In the genomic region with DNA sequence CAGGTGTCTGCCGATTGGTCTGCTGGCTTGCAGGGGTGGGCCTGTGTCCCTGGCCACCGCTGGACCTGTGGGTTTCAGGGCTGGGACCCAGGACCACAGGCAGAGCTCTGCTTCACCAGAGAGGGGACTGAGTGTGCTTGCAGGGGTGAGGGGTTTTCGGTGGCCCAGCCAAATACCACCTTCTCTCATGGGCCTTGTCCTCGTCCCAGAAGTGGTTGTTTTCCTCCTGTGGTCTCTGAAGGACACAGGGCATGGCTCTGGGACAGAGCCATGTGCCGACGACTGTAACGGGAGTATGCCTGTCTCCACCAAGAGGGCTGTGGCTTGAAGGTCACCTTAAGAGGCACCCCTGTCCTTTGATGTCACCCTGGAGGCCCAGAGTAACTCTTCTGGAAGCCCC, we compare ENCODE assay signal across 12 cellular contexts. TPM values are rescaled to one million over a fixed set of nuclear protein-coding genes. Genes with fewer than 3 reads are reported as not detected.
"Had no signal": no experiment of that assay in that cellular context is flagged by ENCODE, and none has a peak within 500 bp of the region (broad histone marks: within the 10 kb centered on the region; RNA-seq: fewer than 3 reads in every experiment).

No MANE protein-coding gene starts in this region.

RNA-seq across cellular contexts. Expression of gene FAM90A1, which starts 7.3 kb away (rescaled TPM):
- total RNA-seq: naive thymus-derived CD8-positive, alpha-beta T cell; neural crest cell; omental fat pad; osteoblast; osteocyte; progenitor cell of endocrine pancreas; pulmonary artery endothelial cell; right atrium auricular region; sciatic nerve; smooth muscle cell had no signal
- polyA plus RNA-seq: naive thymus-derived CD4-positive, alpha-beta T cell; neural cell; smooth muscle cell had no signal
